In genomic region chr4:171532968-171533367, GRCh38 we compare ENCODE assay signal across 28 cellular contexts.
"Had no signal": no experiment of that assay in that cellular context is flagged by ENCODE, and none has a peak within 500 bp of the region (broad histone marks: within the 10 kb centered on the region; RNA-seq: fewer than 3 reads in every experiment).

No MANE protein-coding gene starts in this region.

- H3K4me3 ChIP-seq: adrenal gland, Peyer's patch, SJSA1 had no signal

- H3K9me3 Mint-ChIP-seq: activated CD4-positive, alpha-beta T cell treated with anti-CD3 and anti-CD28 coated beads, Interleukin-2, amount 10 ng/mL, durations not matched to agents 7 days and 5 days; activated naive CD8-positive, alpha-beta T cell treated with anti-CD3 and anti-CD28 coated beads for 36 hours had no signal

- H3K36me3 Mint-ChIP-seq: activated CD4-positive, alpha-beta memory T cell treated with anti-CD3 and anti-CD28 coated beads for 36 hours; activated naive CD4-positive, alpha-beta T cell treated with anti-CD3 and anti-CD28 coated beads, Interleukin-2, amount 10 ng/mL, durations not matched to agents 7 days and 5 days; activated naive CD8-positive, alpha-beta T cell treated with anti-CD3 and anti-CD28 coated beads for 36 hours had no signal

- H3K27ac ChIP-seq: adrenal gland, Peyer's patch, SJSA1, VCaP had no signal

- H3K9me3 ChIP-seq: adrenal gland, Peyer's patch, SJSA1 had no signal

- H3K27me3 ChIP-seq: adrenal gland, Peyer's patch, SJSA1 had no signal

- FAIRE-seq: bronchial epithelial cell, TTC549 had no signal

- H3K27ac Mint-ChIP-seq: activated CD4-positive, alpha-beta memory T cell treated with anti-CD3 and anti-CD28 coated beads for 36 hours; activated CD4-positive, alpha-beta T cell treated with anti-CD3 and anti-CD28 coated beads, Interleukin-2, amount 10 ng/mL, durations not matched to agents 7 days and 5 days; activated naive CD4-positive, alpha-beta T cell treated with anti-CD3 and anti-CD28 coated beads, Interleukin-2, amount 10 ng/mL, durations not matched to agents 7 days and 5 days; activated naive CD8-positive, alpha-beta T cell treated with anti-CD3 and anti-CD28 coated beads for 36 hours; activated T-helper 2 cell treated with anti-CD3 and anti-CD28 coated beads, Interferon-gamma antibody, Interleukin-2, Interleukin-4, amounts not matched to agents 10 μg/mL and 5 μg/mL and 100 μg/mL, durations not matched to agents 14 hours and 24 hours and 36 hours; T-helper 1 cell treated with Interleukin-12 subunit alpha and Interleukin-12 subunit beta and Interleukin-4 antibody, amounts not matched to agents 30 μg/mL and 1 μg/mL, for 36 hours had no signal

- H3K4me1 ChIP-seq: adrenal gland, Peyer's patch, SJSA1 had no signal

- DNase-seq: activated CD4-positive, alpha-beta memory T cell treated with anti-CD3 and anti-CD28 coated beads for 36 hours; activated CD4-positive, alpha-beta T cell treated with anti-CD3 and anti-CD28 coated beads, Interleukin-2, amount 10 ng/mL, durations not matched to agents 7 days and 5 days; activated CD4-positive, CD25-positive, alpha-beta regulatory T cell; activated CD8-positive, alpha-beta memory T cell treated with anti-CD3 and anti-CD28 coated beads for 24 hours; activated gamma-delta T cell treated with Interleukin-2 at 50 U/mL for 16 hours; activated naive CD4-positive, alpha-beta T cell treated with anti-CD3 and anti-CD28 coated beads, Interleukin-2, amount 10 ng/mL, durations not matched to agents 7 days and 5 days; activated naive CD8-positive, alpha-beta T cell treated with anti-CD3 and anti-CD28 coated beads for 36 hours; activated T-cell treated with anti-CD3 and anti-CD28 coated beads, Interleukin-2, amount 50 U/mL, for 48 hours; adrenal gland; anterior cingulate cortex; cortex of kidney; NCI-H1048; NCI-H146; NCI-H187 treated with DMSO at 0.1 percent for 48 hours; NCI-H2081 treated with DMSO at 0.1 percent for 48 hours; NCI-H446; NCI-H524; NCI-H774; Peyer's patch; SHP77; T-helper 9 cell had no signal

- H3K4me3 Mint-ChIP-seq: activated CD4-positive, alpha-beta memory T cell treated with anti-CD3 and anti-CD28 coated beads for 36 hours; activated CD4-positive, alpha-beta T cell treated with anti-CD3 and anti-CD28 coated beads, Interleukin-2, amount 10 ng/mL, durations not matched to agents 7 days and 5 days; activated naive CD4-positive, alpha-beta T cell treated with anti-CD3 and anti-CD28 coated beads, Interleukin-2, amount 10 ng/mL, durations not matched to agents 7 days and 5 days; activated naive CD8-positive, alpha-beta T cell treated with anti-CD3 and anti-CD28 coated beads for 36 hours; central memory CD8-positive, alpha-beta T cell; T-helper 1 cell treated with Interleukin-12 subunit alpha and Interleukin-12 subunit beta and Interleukin-4 antibody, amounts not matched to agents 30 μg/mL and 1 μg/mL, for 36 hours had no signal

- H3K4me1 Mint-ChIP-seq: activated CD4-positive, alpha-beta T cell treated with anti-CD3 and anti-CD28 coated beads, Interleukin-2, amount 10 ng/mL, durations not matched to agents 7 days and 5 days; activated naive CD4-positive, alpha-beta T cell treated with anti-CD3 and anti-CD28 coated beads, Interleukin-2, amount 10 ng/mL, durations not matched to agents 7 days and 5 days; activated naive CD8-positive, alpha-beta T cell treated with anti-CD3 and anti-CD28 coated beads for 36 hours; central memory CD8-positive, alpha-beta T cell had no signal

- H3K36me3 ChIP-seq: adrenal gland, Peyer's patch, SJSA1 had no signal

- H3K27me3 Mint-ChIP-seq: activated CD4-positive, alpha-beta memory T cell treated with anti-CD3 and anti-CD28 coated beads for 36 hours; activated CD4-positive, alpha-beta T cell treated with anti-CD3 and anti-CD28 coated beads, Interleukin-2, amount 10 ng/mL, durations not matched to agents 7 days and 5 days; activated naive CD4-positive, alpha-beta T cell treated with anti-CD3 and anti-CD28 coated beads, Interleukin-2, amount 10 ng/mL, durations not matched to agents 7 days and 5 days; activated naive CD8-positive, alpha-beta T cell treated with anti-CD3 and anti-CD28 coated beads for 36 hours; central memory CD8-positive, alpha-beta T cell had no signal
